20 cellular contexts compared by ENCODE assay signal in genomic region chr6:117655380-117655779, GRCh38. TPM values are rescaled to one million over a fixed set of nuclear protein-coding genes. Genes with fewer than 3 reads are reported as not detected.
DNase-seq lines count a peak whose midpoint lies in the region; ATAC-seq and TF ChIP-seq lines count a peak whose summit lies in the region.
"Had no signal": no experiment of that assay in that cellular context is flagged by ENCODE, and none has a peak within 500 bp of the region (broad histone marks: within the 10 kb centered on the region; RNA-seq: fewer than 3 reads in every experiment).

No MANE protein-coding gene starts in this region.

- 100% methylated on average over 2 of the region's 2 CpGs for WGBS in mammary epithelial cell (ENCODE audit: low coverage, missing lambda C conversion rate)

- CTCF ChIA-PET in T-cell (lab: Charles Lee): interaction anchor here (0.5 to 0.6 kb wide), 2 partner anchors 56 to 69 kb away, joined by 3 to 6 read pairs; no protein-coding TSS in a partner anchor
- CTCF ChIA-PET in mammary epithelial cell (lab: Charles Lee; ENCODE audit: low non-redundant PET): no interaction called here
- CTCF ChIA-PET in activated CD8-positive, alpha-beta memory T cell treated with anti-CD3 and anti-CD28 coated beads, Interleukin-2, amount 10 ng/mL, durations not matched to agents 7 days and 5 days (lab: Charles Lee): no interaction called here

- no peak for TF ChIP-seq CTCF in mammary epithelial cell (conservative IDR thresholded peaks at IDR 0.05 in 1 of 2, IDR thresholded peaks at IDR 0.05 in 1 of 2; ENCODE audit: extremely low read depth in 1 of 2, insufficient read depth in 1 of 2, low read depth in 1 of 2, low read length in 2 of 2)

- H3K4me3 ChIP-seq in Jurkat, Clone E6-1 (ENCODE audit: low read length): no peak overlapping the region
- H3K4me3 ChIP-seq in mammary epithelial cell (replicated peaks in 1 of 3; ENCODE audit: insufficient read depth in 1 of 3, low read depth in 2 of 3, low read length in 3 of 3): no peak overlapping the region
- H3K4me3 ChIP-seq: BLaER1, GM12878, GM23248 had no signal

- H3K27ac ChIP-seq in mammary epithelial cell (ENCODE audit: insufficient read depth, low read depth, low read length): no peak overlapping the region
- H3K27ac ChIP-seq: 22Rv1, BLaER1, C4-2B, GM23248 had no signal

- H3K79me2 ChIP-seq in mammary epithelial cell (ENCODE audit: insufficient read depth, low read length): no peaks in the 10 kb centered on the region

- no peaks in the 10 kb centered on the region for H4K20me1 ChIP-seq in mammary epithelial cell (ENCODE audit: insufficient read depth, low read length)
- H4K20me1 ChIP-seq: BLaER1 had no signal

- POLR2A ChIA-PET in activated naive CD8-positive, alpha-beta T cell treated with anti-CD3 and anti-CD28 coated beads, Interleukin-2, amount 10 ng/mL, durations not matched to agents 7 days and 5 days (lab: Charles Lee): no interaction called here
- POLR2A ChIA-PET in T-cell (lab: Charles Lee): no interaction called here

- no peaks in the 10 kb centered on the region for H3K36me3 ChIP-seq in mammary epithelial cell (ENCODE audit: insufficient read depth, low read length)

- peaks cover 6% of the 10 kb centered on the region for H3K36me3 Mint-ChIP-seq in activated naive CD8-positive, alpha-beta T cell treated with anti-CD3 and anti-CD28 coated beads, Interleukin-2, amount 10 ng/mL, durations not matched to agents 7 days and 5 days
- H3K36me3 Mint-ChIP-seq in activated naive CD8-positive, alpha-beta T cell treated with anti-CD3 and anti-CD28 coated beads for 36 hours: peaks cover 20% of the 10 kb centered on the region
- no peaks in the 10 kb centered on the region for H3K36me3 Mint-ChIP-seq in T-cell
- peaks cover 1% of the 10 kb centered on the region for H3K36me3 Mint-ChIP-seq in activated CD8-positive, alpha-beta memory T cell treated with anti-CD3 and anti-CD28 coated beads, Interleukin-2, amount 10 ng/mL, durations not matched to agents 7 days and 5 days
- H3K36me3 Mint-ChIP-seq: CD4-positive, alpha-beta memory T cell had no signal

- no TSS peak for BruUV-seq in mammary epithelial cell (replicated peaks; lab: Mats Ljungman, UMichigan)

- H3K4me2 ChIP-seq in mammary epithelial cell (ENCODE audit: insufficient read depth, low read depth, low read length): no peak overlapping the region
- H3K4me2 ChIP-seq: BLaER1 had no signal

- no peaks in the 10 kb centered on the region for H3K4me1 ChIP-seq in mammary epithelial cell (ENCODE audit: insufficient read depth, low read length)
- H3K4me1 ChIP-seq: BLaER1, Caco-2 had no signal

- no peaks in the 10 kb centered on the region for H3K27me3 ChIP-seq in mammary epithelial cell (ENCODE audit: insufficient read depth, low read length)
- H3K27me3 ChIP-seq: BLaER1 had no signal

- no peaks in the 10 kb centered on the region for H3K9me3 ChIP-seq in mammary epithelial cell (replicated peaks; ENCODE audit: insufficient read depth, low read length)
- H3K9me3 ChIP-seq: BLaER1, Caco-2 had no signal

- peaks cover 1% of the 10 kb centered on the region for H3K4me1 Mint-ChIP-seq in activated naive CD8-positive, alpha-beta T cell treated with anti-CD3 and anti-CD28 coated beads, Interleukin-2, amount 10 ng/mL, durations not matched to agents 7 days and 5 days
- H3K4me1 Mint-ChIP-seq in activated naive CD8-positive, alpha-beta T cell treated with anti-CD3 and anti-CD28 coated beads for 36 hours: peaks cover 7% of the 10 kb centered on the region
- peaks cover 8 to 15% (median 13%) of the 10 kb centered on the region in 3 donors for H3K4me1 Mint-ChIP-seq in T-cell
- no peaks in the 10 kb centered on the region for H3K4me1 Mint-ChIP-seq in activated CD8-positive, alpha-beta memory T cell treated with anti-CD3 and anti-CD28 coated beads, Interleukin-2, amount 10 ng/mL, durations not matched to agents 7 days and 5 days
- H3K4me1 Mint-ChIP-seq: B cell had no signal

- H3K4me3 Mint-ChIP-seq in activated naive CD8-positive, alpha-beta T cell treated with anti-CD3 and anti-CD28 coated beads, Interleukin-2, amount 10 ng/mL, durations not matched to agents 7 days and 5 days: no peak overlapping the region
- no peak overlapping the region for H3K4me3 Mint-ChIP-seq in activated naive CD8-positive, alpha-beta T cell treated with anti-CD3 and anti-CD28 coated beads for 36 hours
- no peak overlapping the region for H3K4me3 Mint-ChIP-seq in T-cell
- H3K4me3 Mint-ChIP-seq in activated CD8-positive, alpha-beta memory T cell treated with anti-CD3 and anti-CD28 coated beads, Interleukin-2, amount 10 ng/mL, durations not matched to agents 7 days and 5 days: no peak overlapping the region
- H3K4me3 Mint-ChIP-seq: B cell; CD4-positive, alpha-beta memory T cell had no signal

- intact Hi-C loops in mammary epithelial cell (cut with micrococcal nuclease): no loop called here

- ATAC-seq in activated naive CD8-positive, alpha-beta T cell treated with anti-CD3 and anti-CD28 coated beads, Interleukin-2, amount 10 ng/mL, durations not matched to agents 7 days and 5 days (ENCODE audit: low read depth): peak; percentile 63
- peak; percentile 43 to 97 (median 65) for ATAC-seq in T-cell (replicated peaks in 1 of 4)
- ATAC-seq in activated CD8-positive, alpha-beta memory T cell treated with anti-CD3 and anti-CD28 coated beads, Interleukin-2, amount 10 ng/mL, durations not matched to agents 7 days and 5 days: no peak
- ATAC-seq: GM12878 had no signal

- dilution Hi-C loops in mammary epithelial cell (cut with HindIII; ENCODE audit: low sequenced_read_pairs): no loop called here

- H3K27ac Mint-ChIP-seq in activated naive CD8-positive, alpha-beta T cell treated with anti-CD3 and anti-CD28 coated beads, Interleukin-2, amount 10 ng/mL, durations not matched to agents 7 days and 5 days: no peak overlapping the region
- no peak overlapping the region for H3K27ac Mint-ChIP-seq in activated naive CD8-positive, alpha-beta T cell treated with anti-CD3 and anti-CD28 coated beads for 36 hours
- H3K27ac Mint-ChIP-seq in T-cell: no peak overlapping the region
- H3K27ac Mint-ChIP-seq in activated CD8-positive, alpha-beta memory T cell treated with anti-CD3 and anti-CD28 coated beads, Interleukin-2, amount 10 ng/mL, durations not matched to agents 7 days and 5 days: no peak overlapping the region
- H3K27ac Mint-ChIP-seq: B cell had no signal

- H2AFZ ChIP-seq in mammary epithelial cell (ENCODE audit: low read depth, low read length): no peak overlapping the region
- H2AFZ ChIP-seq: GM23248 had no signal

- in situ Hi-C loops in mammary epithelial cell (cut with MboI; ENCODE audit: low sequenced_read_pairs in 2 of 2): no loop called here

- H3K27me3 Mint-ChIP-seq in activated naive CD8-positive, alpha-beta T cell treated with anti-CD3 and anti-CD28 coated beads, Interleukin-2, amount 10 ng/mL, durations not matched to agents 7 days and 5 days: no peaks in the 10 kb centered on the region
- no peaks in the 10 kb centered on the region for H3K27me3 Mint-ChIP-seq in activated naive CD8-positive, alpha-beta T cell treated with anti-CD3 and anti-CD28 coated beads for 36 hours
- H3K27me3 Mint-ChIP-seq in T-cell: no peaks in the 10 kb centered on the region
- no peaks in the 10 kb centered on the region for H3K27me3 Mint-ChIP-seq in activated CD8-positive, alpha-beta memory T cell treated with anti-CD3 and anti-CD28 coated beads, Interleukin-2, amount 10 ng/mL, durations not matched to agents 7 days and 5 days
- H3K27me3 Mint-ChIP-seq: B cell had no signal

- no peaks in the 10 kb centered on the region for H3K9me3 Mint-ChIP-seq in activated naive CD8-positive, alpha-beta T cell treated with anti-CD3 and anti-CD28 coated beads, Interleukin-2, amount 10 ng/mL, durations not matched to agents 7 days and 5 days
- no peaks in the 10 kb centered on the region for H3K9me3 Mint-ChIP-seq in activated naive CD8-positive, alpha-beta T cell treated with anti-CD3 and anti-CD28 coated beads for 36 hours
- no peaks in the 10 kb centered on the region for H3K9me3 Mint-ChIP-seq in T-cell
- H3K9me3 Mint-ChIP-seq in activated CD8-positive, alpha-beta memory T cell treated with anti-CD3 and anti-CD28 coated beads, Interleukin-2, amount 10 ng/mL, durations not matched to agents 7 days and 5 days (ENCODE audit: low read depth): no peaks in the 10 kb centered on the region
- H3K9me3 Mint-ChIP-seq: CD4-positive, alpha-beta memory T cell had no signal

- H3K9ac ChIP-seq in mammary epithelial cell (ENCODE audit: insufficient read depth, low read length): no peak overlapping the region
- H3K9ac ChIP-seq: BLaER1, GM23248 had no signal

- DNase-seq in activated naive CD8-positive, alpha-beta T cell treated with anti-CD3 and anti-CD28 coated beads, Interleukin-2, amount 10 ng/mL, durations not matched to agents 7 days and 5 days: no peak
- DNase-seq in activated naive CD8-positive, alpha-beta T cell treated with anti-CD3 and anti-CD28 coated beads for 36 hours: no peak
- DNase-seq in Jurkat, Clone E6-1 (ENCODE audit: low read depth, low spot score): peak; percentile 85
- DNase-seq in T-cell (no peak), mammary epithelial cell (no peak), cerebellum (ENCODE audit: low spot score) (no peak)
- DNase-seq in activated CD8-positive, alpha-beta memory T cell treated with anti-CD3 and anti-CD28 coated beads, Interleukin-2, amount 10 ng/mL, durations not matched to agents 7 days and 5 days: no peak
- DNase-seq: Caco-2; CD4-positive, alpha-beta memory T cell; DMS153; EL; GDM1; GM23248; H7; HCEC 1CT had no signal

RNA-seq across cellular contexts. Expression of gene NUS1, which starts 19.9 kb away (rescaled TPM):
- total RNA-seq in activated naive CD8-positive, alpha-beta T cell treated with anti-CD3 and anti-CD28 coated beads, Interleukin-2, amount 10 ng/mL, durations not matched to agents 7 days and 5 days: 10 to 100 TPM; 24.1 to 25.1 TPM
- total RNA-seq in activated naive CD8-positive, alpha-beta T cell treated with anti-CD3 and anti-CD28 coated beads for 36 hours: 10 to 100 TPM; 63.7 to 64.1 TPM
- 22.7 TPM for polyA plus RNA-seq in Jurkat, Clone E6-1 (2012; ENCODE audit: insufficient read depth, insufficient read length)
- total RNA-seq in T-cell (10 to 100 TPM; 21.7 to 33.1 (median 28.0) TPM), mammary epithelial cell (10 to 100 TPM; 17.7 to 38.7 TPM), cerebellum (28.5 TPM)
- polyA plus RNA-seq in mammary epithelial cell: 13.6 TPM
- 29.2 TPM for polyA minus RNA-seq in mammary epithelial cell
- 10 to 100 TPM; 20.5 to 32.9 TPM for total RNA-seq in activated CD8-positive, alpha-beta memory T cell treated with anti-CD3 and anti-CD28 coated beads, Interleukin-2, amount 10 ng/mL, durations not matched to agents 7 days and 5 days

RNA-seq across cellular contexts. Expression of gene GOPC, which starts 53.1 kb away (rescaled TPM):
- 10 to 100 TPM; 25.8 to 25.9 TPM for total RNA-seq in activated naive CD8-positive, alpha-beta T cell treated with anti-CD3 and anti-CD28 coated beads, Interleukin-2, amount 10 ng/mL, durations not matched to agents 7 days and 5 days
- 10 to 100 TPM; 16.1 TPM for total RNA-seq in activated naive CD8-positive, alpha-beta T cell treated with anti-CD3 and anti-CD28 coated beads for 36 hours
- 21.9 TPM for polyA plus RNA-seq in Jurkat, Clone E6-1 (2012; ENCODE audit: insufficient read depth, insufficient read length)
- total RNA-seq in T-cell (10 to 100 TPM; 20.8 to 30.2 (median 27.5) TPM), mammary epithelial cell (10 to 100 TPM; 43.2 to 72.5 TPM), cerebellum (43.4 TPM)
- polyA plus RNA-seq in mammary epithelial cell: 21.0 TPM
- 10.7 TPM for polyA minus RNA-seq in mammary epithelial cell
- total RNA-seq in activated CD8-positive, alpha-beta memory T cell treated with anti-CD3 and anti-CD28 coated beads, Interleukin-2, amount 10 ng/mL, durations not matched to agents 7 days and 5 days: 10 to 100 TPM; 21.3 to 25.0 TPM

Comparison
In these comparisons a context has a peak if more than half of its experiments do, and no peak if none do; other contexts are left out.
1. CTCF ChIA-PET loops: an anchor here in T-cell (0.5 to 0.6 kb wide); none called in mammary epithelial cell and activated CD8-positive, alpha-beta memory T cell treated with anti-CD3 and anti-CD28 coated beads, Interleukin-2, amount 10 ng/mL, durations not matched to agents 7 days and 5 days.